ENCODE assay signal across 17 cellular contexts in the genomic region with DNA sequence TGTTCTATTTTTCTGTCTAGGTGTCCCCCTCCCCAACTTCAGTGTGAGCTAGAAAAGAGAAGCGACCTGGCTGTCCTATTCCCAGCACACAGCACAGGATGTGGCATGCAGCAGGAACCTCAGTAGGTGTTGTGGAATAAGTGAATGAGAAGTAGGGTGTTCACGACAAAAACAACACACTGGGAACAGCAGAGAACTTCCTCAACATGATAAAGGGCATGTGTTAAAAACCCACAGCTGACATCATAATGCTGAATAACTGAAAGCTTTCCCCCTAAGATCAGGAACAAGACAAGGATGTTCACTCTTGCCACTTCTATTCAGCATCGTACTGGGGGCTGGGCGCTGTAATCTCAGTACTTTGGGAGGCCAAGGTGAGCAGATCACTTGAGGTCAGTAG.
DNase-seq lines count a peak whose midpoint lies in the region; ATAC-seq and TF ChIP-seq lines count a peak whose summit lies in the region.
"Had no signal": no experiment of that assay in that cellular context is flagged by ENCODE, and none has a peak within 500 bp of the region (broad histone marks: within the 10 kb centered on the region; RNA-seq: fewer than 3 reads in every experiment).

No MANE protein-coding gene starts in this region.

- peaks cover 3% of the 10 kb centered on the region for H3K27me3 Mint-ChIP-seq in activated CD8-positive, alpha-beta memory T cell treated with anti-CD3 and anti-CD28 coated beads, Interleukin-2, amount 10 ng/mL, durations not matched to agents 7 days and 5 days
- peaks cover 3% of the 10 kb centered on the region for H3K27me3 Mint-ChIP-seq in endothelial cell (ENCODE audit: unreplicated experiment)
- peaks cover 22% of the 10 kb centered on the region for H3K27me3 Mint-ChIP-seq in type B pancreatic cell

- no peaks in the 10 kb centered on the region for H3K36me3 Mint-ChIP-seq in activated CD8-positive, alpha-beta memory T cell treated with anti-CD3 and anti-CD28 coated beads, Interleukin-2, amount 10 ng/mL, durations not matched to agents 7 days and 5 days
- H3K36me3 Mint-ChIP-seq in endothelial cell (ENCODE audit: low read depth, unreplicated experiment) (peaks cover 3% of the 10 kb centered on the region), type B pancreatic cell (no peaks in the 10 kb centered on the region)
- H3K36me3 Mint-ChIP-seq: CD14-positive monocyte had no signal

- TF ChIP-seq CTCF in endothelial cell (IDR thresholded peaks at IDR 0.05; ENCODE audit: unreplicated experiment): no peak
- no peak for TF ChIP-seq CTCF in type B pancreatic cell (conservative IDR thresholded peaks at IDR 0.05)

- no peaks in the 10 kb centered on the region for H3K9me3 Mint-ChIP-seq in activated CD8-positive, alpha-beta memory T cell treated with anti-CD3 and anti-CD28 coated beads, Interleukin-2, amount 10 ng/mL, durations not matched to agents 7 days and 5 days (ENCODE audit: low read depth)
- peaks cover 4% of the 10 kb centered on the region for H3K9me3 Mint-ChIP-seq in endothelial cell (ENCODE audit: unreplicated experiment)
- peaks cover 10% of the 10 kb centered on the region for H3K9me3 Mint-ChIP-seq in type B pancreatic cell

- peak; percentile 18 for DNase-seq in activated CD8-positive, alpha-beta memory T cell treated with anti-CD3 and anti-CD28 coated beads, Interleukin-2, amount 10 ng/mL, durations not matched to agents 7 days and 5 days
- no peak for DNase-seq in activated CD8-positive, alpha-beta memory T cell treated with anti-CD3 and anti-CD28 coated beads, Interleukin-2, amount 50 U/mL, for 48 hours
- DNase-seq in OCI-M1 (lab: John Stamatoyannopoulos, UW): peak; percentile 39
- no peak for DNase-seq in endothelial cell (ENCODE audit: low spot score)
- peak; percentile 25 for DNase-seq in type B pancreatic cell (ENCODE audit: extremely low spot score, unreplicated experiment)
- DNase-seq: Caco-2, HCEC 1CT, NCI-H187 treated with DMSO at 0.1 percent for 48 hours, NCI-H2171, NCI-H446 treated with DMSO at 0.1 percent for 48 hours, NCI-H748 treated with DMSO at 0.1 percent for 48 hours, SHP77 treated with DMSO at 0.1 percent for 48 hours had no signal

- H3K27ac Mint-ChIP-seq in activated CD8-positive, alpha-beta memory T cell treated with anti-CD3 and anti-CD28 coated beads, Interleukin-2, amount 10 ng/mL, durations not matched to agents 7 days and 5 days: no peak overlapping the region
- H3K27ac Mint-ChIP-seq in endothelial cell (ENCODE audit: unreplicated experiment): no peak overlapping the region
- no peak overlapping the region for H3K27ac Mint-ChIP-seq in type B pancreatic cell
- H3K27ac Mint-ChIP-seq: CD14-positive monocyte had no signal

- H3K4me3 Mint-ChIP-seq in activated CD8-positive, alpha-beta memory T cell treated with anti-CD3 and anti-CD28 coated beads, Interleukin-2, amount 10 ng/mL, durations not matched to agents 7 days and 5 days: no peak overlapping the region
- peak overlapping the region; percentile 53 for H3K4me3 Mint-ChIP-seq in endothelial cell (ENCODE audit: unreplicated experiment)
- H3K4me3 Mint-ChIP-seq in type B pancreatic cell: no peak overlapping the region
- H3K4me3 Mint-ChIP-seq: CD14-positive monocyte had no signal

- no peak for ATAC-seq in activated CD8-positive, alpha-beta memory T cell treated with anti-CD3 and anti-CD28 coated beads, Interleukin-2, amount 10 ng/mL, durations not matched to agents 7 days and 5 days
- ATAC-seq in GM21825 (IDR thresholded peaks at IDR 0.05; ENCODE audit: unreplicated experiment): no peak
- no peak for ATAC-seq in HG02763 (IDR thresholded peaks at IDR 0.05; ENCODE audit: unreplicated experiment)
- ATAC-seq in GM18867 (IDR thresholded peaks at IDR 0.05; ENCODE audit: unreplicated experiment): no peak
- ATAC-seq: K562 had no signal

- CTCF ChIA-PET in activated CD8-positive, alpha-beta memory T cell treated with anti-CD3 and anti-CD28 coated beads, Interleukin-2, amount 10 ng/mL, durations not matched to agents 7 days and 5 days (lab: Charles Lee): no interaction called here

- H3K4me1 Mint-ChIP-seq in activated CD8-positive, alpha-beta memory T cell treated with anti-CD3 and anti-CD28 coated beads, Interleukin-2, amount 10 ng/mL, durations not matched to agents 7 days and 5 days: no peaks in the 10 kb centered on the region
- H3K4me1 Mint-ChIP-seq in endothelial cell (ENCODE audit: unreplicated experiment) (peaks cover 9% of the 10 kb centered on the region), type B pancreatic cell (ENCODE audit: unreplicated experiment) (no peaks in the 10 kb centered on the region)

Comparison
In these comparisons a context has a peak if more than half of its experiments do, and no peak if none do; other contexts are left out.
1. DNase-seq: peak in activated CD8-positive, alpha-beta memory T cell treated with anti-CD3 and anti-CD28 coated beads, Interleukin-2, amount 10 ng/mL, durations not matched to agents 7 days and 5 days (single experiment), OCI-M1 (single experiment) and type B pancreatic cell (single experiment); none in activated CD8-positive, alpha-beta memory T cell treated with anti-CD3 and anti-CD28 coated beads, Interleukin-2, amount 50 U/mL, for 48 hours (single experiment) and endothelial cell (single experiment).